Comparison of ENCODE assay signal across 9 cellular contexts in the genomic region with DNA sequence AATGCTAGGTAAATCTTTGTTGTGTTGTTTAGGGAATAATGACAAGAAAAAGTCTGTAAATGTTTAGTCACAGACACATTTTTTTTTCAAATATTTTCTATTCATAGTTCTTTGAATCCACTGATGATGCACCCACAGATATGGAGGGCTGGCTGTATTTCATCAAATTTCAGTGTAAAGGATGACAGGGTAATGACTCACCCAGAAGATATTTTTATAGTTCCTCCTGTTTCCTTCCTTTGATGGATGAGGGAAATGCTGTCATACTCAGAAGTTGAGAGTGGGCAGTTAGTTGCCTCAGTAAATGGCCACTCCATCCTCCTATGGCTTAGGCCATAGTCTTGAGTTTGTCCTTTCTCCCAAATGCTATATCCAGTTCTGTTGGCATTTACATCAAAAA.
DNase-seq lines count a peak whose midpoint lies in the region; ATAC-seq, FAIRE-seq and TF ChIP-seq lines count a peak whose summit lies in the region.
"Had no signal": no experiment of that assay in that cellular context is flagged by ENCODE, and none has a peak within 500 bp of the region (broad histone marks: within the 10 kb centered on the region; RNA-seq: fewer than 3 reads in every experiment).

No MANE protein-coding gene starts in this region.

- peak overlapping the region; percentile 39 for H3K4me2 ChIP-seq in keratinocyte (ENCODE audit: control insufficient read depth, extremely low read depth, insufficient read depth, low read depth, low read length)
- no peak overlapping the region for H3K4me2 ChIP-seq in MM.1S (ENCODE audit: low read depth, low read length)
- no peak overlapping the region for H3K4me2 ChIP-seq in GM23338

- peaks cover 5% of the 10 kb centered on the region for H3K27me3 Mint-ChIP-seq in activated T-helper 17 cell treated with anti-CD3 and anti-CD28 coated beads, Interleukin-2, amount 50 U/mL, for 72 hours
- H3K27me3 Mint-ChIP-seq in GM23338 (ENCODE audit: insufficient read depth, low read depth, poor library complexity): peaks cover 1% of the 10 kb centered on the region

- no peak overlapping the region for H3K27ac Mint-ChIP-seq in activated T-helper 17 cell treated with anti-CD3 and anti-CD28 coated beads, Interleukin-2, amount 50 U/mL, for 72 hours
- no peak overlapping the region for H3K27ac Mint-ChIP-seq in GM23338

- H3K4me1 Mint-ChIP-seq in activated T-helper 17 cell treated with anti-CD3 and anti-CD28 coated beads, Interleukin-2, amount 50 U/mL, for 72 hours: no peaks in the 10 kb centered on the region
- H3K4me1 Mint-ChIP-seq in GM23338: peaks cover 5% of the 10 kb centered on the region; the same call in 1 of the 3 replicates

- H3K79me2 ChIP-seq in keratinocyte (ENCODE audit: control insufficient read depth, insufficient read depth, low read length) (peaks cover 47% of the 10 kb centered on the region), MM.1S (ENCODE audit: low read length) (no peaks in the 10 kb centered on the region), GM23338 (replicated peaks; ENCODE audit: insufficient read depth) (no peaks in the 10 kb centered on the region)

- no peaks in the 10 kb centered on the region for H3K36me3 Mint-ChIP-seq in activated T-helper 17 cell treated with anti-CD3 and anti-CD28 coated beads, Interleukin-2, amount 50 U/mL, for 72 hours (ENCODE audit: low read depth)
- H3K36me3 Mint-ChIP-seq in GM23338 (ENCODE audit: low read depth): peaks cover 3% of the 10 kb centered on the region; the same call in 2 of the 3 replicates

- no peak overlapping the region for H3K4me3 Mint-ChIP-seq in activated T-helper 17 cell treated with anti-CD3 and anti-CD28 coated beads, Interleukin-2, amount 50 U/mL, for 72 hours
- no peak overlapping the region for H3K4me3 Mint-ChIP-seq in GM23338

- no peaks in the 10 kb centered on the region for H3K9me3 Mint-ChIP-seq in activated T-helper 17 cell treated with anti-CD3 and anti-CD28 coated beads, Interleukin-2, amount 50 U/mL, for 72 hours
- H3K9me3 Mint-ChIP-seq in GM23338: 0 out of 3 replicates have a peak, but pooled peaks cover 2% of the 10 kb centered on the region

- H3K9me2 ChIP-seq in MM.1S (replicated peaks; ENCODE audit: insufficient read depth, low read length) (no peaks in the 10 kb centered on the region), GM23338 (ENCODE audit: insufficient read depth) (no peaks in the 10 kb centered on the region)

- H3K27ac ChIP-seq in keratinocyte (ENCODE audit: control insufficient read depth, insufficient read depth, low read length) (peak overlapping the region; percentile 93), MM.1S (ENCODE audit: low read length) (no peak overlapping the region), GM23338 (ENCODE audit: low read depth) (no peak overlapping the region)

- DNase-seq in AG10803 (ENCODE audit: low read depth) (peak; percentile 85), HT-29 (ENCODE audit: low spot score) (peak; percentile 68), keratinocyte (ENCODE audit: low read depth, low spot score) (peak; percentile 45), MM.1S (no peak), GM23338 (ENCODE audit: low spot score) (no peak)
- DNase-seq: NCI-H2029 had no signal

- FAIRE-seq in keratinocyte (lab: Jason Lieb, UNC): peak; percentile 17

- H3K4me1 ChIP-seq in keratinocyte (ENCODE audit: control insufficient read depth, extremely low read depth, insufficient read depth, low read length) (peaks cover 95% of the 10 kb centered on the region), MM.1S (ENCODE audit: low read length) (no peaks in the 10 kb centered on the region), GM23338 (ENCODE audit: insufficient read depth) (peaks cover 6% of the 10 kb centered on the region; the same call in 1 of the 2 replicates)

- H3K4me3 ChIP-seq in AG10803 (ENCODE audit: low read length) (no peak overlapping the region), keratinocyte (ENCODE audit: control insufficient read depth in 2 of 3, extremely low read depth in 1 of 3, insufficient read depth in 2 of 3, low read depth in 1 of 3, low read length in 3 of 3) (no peak overlapping the region), MM.1S (ENCODE audit: low read length) (no peak overlapping the region), GM23338 (no peak overlapping the region)

- no peaks in the 10 kb centered on the region for H4K20me1 ChIP-seq in keratinocyte (ENCODE audit: control insufficient read depth, extremely low read depth, insufficient read depth, low read length)
- no peaks in the 10 kb centered on the region for H4K20me1 ChIP-seq in MM.1S (ENCODE audit: insufficient read depth, low read length)
- no peaks in the 10 kb centered on the region for H4K20me1 ChIP-seq in GM23338 (replicated peaks; ENCODE audit: insufficient read depth)

- H3K9ac ChIP-seq in keratinocyte (ENCODE audit: control insufficient read depth, extremely low read depth, insufficient read depth, low read length) (no peak overlapping the region), MM.1S (ENCODE audit: low read length) (no peak overlapping the region)

- H3K9me3 ChIP-seq in keratinocyte (ENCODE audit: control insufficient read depth, low read depth, low read length): no peaks in the 10 kb centered on the region
- H3K9me3 ChIP-seq in MM.1S (replicated peaks; ENCODE audit: insufficient read depth, low read length): no peaks in the 10 kb centered on the region

- ATAC-seq in activated T-helper 17 cell treated with anti-CD3 and anti-CD28 coated beads, Interleukin-2, amount 50 U/mL, for 72 hours (replicated peaks): peak; percentile 83
- ATAC-seq in HG02763 (IDR thresholded peaks at IDR 0.05; ENCODE audit: unreplicated experiment): no peak
- no peak for ATAC-seq in GM23338
- ATAC-seq in HG03460 (IDR thresholded peaks at IDR 0.05; ENCODE audit: unreplicated experiment): no peak

- no peaks in the 10 kb centered on the region for H3F3A ChIP-seq in MM.1S (ENCODE audit: insufficient read depth, low read length)
- H3F3A ChIP-seq in GM23338 (replicated peaks; ENCODE audit: low read depth): no peaks in the 10 kb centered on the region

- H3K27me3 ChIP-seq in keratinocyte (ENCODE audit: control insufficient read depth, extremely low read depth, insufficient read depth, low read length) (no peaks in the 10 kb centered on the region), MM.1S (replicated peaks; ENCODE audit: insufficient read depth, low read length) (no peaks in the 10 kb centered on the region), GM23338 (ENCODE audit: insufficient read depth) (no peaks in the 10 kb centered on the region)

- H3K9me1 ChIP-seq in keratinocyte (ENCODE audit: control insufficient read depth, extremely low read depth, insufficient read depth, low read length): peaks cover 3% of the 10 kb centered on the region

- H2AFZ ChIP-seq in keratinocyte (ENCODE audit: control insufficient read depth, low read length): no peak overlapping the region
- H2AFZ ChIP-seq in MM.1S (ENCODE audit: low read length): no peak overlapping the region
- no peak overlapping the region for H2AFZ ChIP-seq in GM23338

- TF ChIP-seq CTCF in AG10803 (conservative IDR thresholded peaks at IDR 0.05; ENCODE audit: low read length) (no peak), keratinocyte (optimal IDR thresholded peaks at IDR 0.05 in 1 of 3, IDR thresholded peaks at IDR 0.05 in 1 of 3, conservative IDR thresholded peaks at IDR 0.05 in 1 of 3; ENCODE audit: extremely low read depth in 1 of 3, insufficient read depth in 2 of 3, low read length in 3 of 3) (no peak), MM.1S (IDR thresholded peaks at IDR 0.05; ENCODE audit: low read length) (no peak), GM23338 (conservative IDR thresholded peaks at IDR 0.05; ENCODE audit: low read depth in 2 of 2) (no peak)

- dilution Hi-C loops in keratinocyte (cut with MboI; ENCODE audit: extremely low pct_ligation_motif_present, low sequenced_read_pairs): no loop called here

- H3K36me3 ChIP-seq in keratinocyte (ENCODE audit: control insufficient read depth in 2 of 2, extremely low read depth in 1 of 2, insufficient read depth in 2 of 2, low read length in 2 of 2) (no peaks in the 10 kb centered on the region), MM.1S (replicated peaks; ENCODE audit: insufficient read depth, low read length) (no peaks in the 10 kb centered on the region), GM23338 (ENCODE audit: insufficient read depth) (no peaks in the 10 kb centered on the region)

TF ChIP-seq in GM23338, 12 proteins besides CTCF, POLR2A, EP300 and RAD21:
- TF ChIP-seq JUNB (IDR thresholded peaks at IDR 0.05; ENCODE audit: unreplicated experiment) (no peak), STAT1 (IDR thresholded peaks at IDR 0.05; ENCODE audit: unreplicated experiment) (no peak), EZH2 (IDR thresholded peaks at IDR 0.05; ENCODE audit: low read depth, unreplicated experiment) (no peak), ZNF114 (CRISPR knock-in tag; IDR thresholded peaks at IDR 0.05) (no peak), POLR2AphosphoS5 (IDR thresholded peaks at IDR 0.05; ENCODE audit: low read depth) (no peak), NANOG (IDR thresholded peaks at IDR 0.05; ENCODE audit: borderline replicate concordance) (no peak), ZNF331 (CRISPR knock-in tag; IDR thresholded peaks at IDR 0.05; ENCODE audit: low read depth) (no peak)
- TF ChIP-seq, protein P1, sequence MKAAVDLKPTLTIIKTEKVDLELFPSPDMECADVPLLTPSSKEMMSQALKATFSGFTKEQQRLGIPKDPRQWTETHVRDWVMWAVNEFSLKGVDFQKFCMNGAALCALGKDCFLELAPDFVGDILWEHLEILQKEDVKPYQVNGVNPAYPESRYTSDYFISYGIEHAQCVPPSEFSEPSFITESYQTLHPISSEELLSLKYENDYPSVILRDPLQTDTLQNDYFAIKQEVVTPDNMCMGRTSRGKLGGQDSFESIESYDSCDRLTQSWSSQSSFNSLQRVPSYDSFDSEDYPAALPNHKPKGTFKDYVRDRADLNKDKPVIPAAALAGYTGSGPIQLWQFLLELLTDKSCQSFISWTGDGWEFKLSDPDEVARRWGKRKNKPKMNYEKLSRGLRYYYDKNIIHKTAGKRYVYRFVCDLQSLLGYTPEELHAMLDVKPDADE (IDR thresholded peaks at IDR 0.05): no peak

Comparison
In these comparisons a context has a peak if more than half of its experiments do, and no peak if none do; other contexts are left out.
1. DNase-seq: peak in AG10803 (single experiment), HT-29 (single experiment) and keratinocyte (single experiment); none in MM.1S (single experiment) and GM23338 (single experiment).